ENCODE assay signal across 1 cellular context in the genomic region with DNA sequence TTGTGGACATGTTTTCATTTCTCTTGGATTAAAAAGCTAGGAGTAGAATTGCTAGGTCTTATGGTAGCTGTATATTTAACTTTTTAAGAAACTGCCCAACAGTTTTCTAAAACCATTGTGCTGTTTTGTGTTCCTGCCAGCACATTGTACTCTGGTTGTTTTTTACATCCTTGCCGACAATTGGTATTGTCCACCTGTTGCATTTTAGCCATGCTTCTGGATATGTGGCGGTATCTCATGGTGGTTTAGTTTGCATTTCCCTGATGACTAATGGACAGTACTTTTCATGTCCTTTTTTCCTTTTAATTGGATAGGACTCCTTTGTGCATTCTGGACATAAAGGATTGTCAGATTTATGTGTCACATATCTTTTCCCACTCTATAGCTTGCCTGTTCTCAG.
TF ChIP-seq lines count a peak whose summit lies in the region.

No MANE protein-coding gene starts in this region.

TF ChIP-seq in endothelial cell of umbilical vein, 7 proteins besides CTCF, POLR2A, EP300 and RAD21:
- TF ChIP-seq EZH2 (IDR thresholded peaks at IDR 0.05; ENCODE audit: borderline replicate concordance, low read depth, low read length, severe bottlenecking) (no peak), GATA2 (IDR thresholded peaks at IDR 0.05; ENCODE audit: insufficient read depth, insufficient read length, low read depth, low read length) (no peak), JUN (IDR thresholded peaks at IDR 0.05; ENCODE audit: borderline replicate concordance, insufficient read depth, insufficient read length, low read depth) (no peak), POLR2AphosphoS5 (IDR thresholded peaks at IDR 0.05; ENCODE audit: insufficient read depth, low read depth, low read length) (no peak), FOS (IDR thresholded peaks at IDR 0.05; ENCODE audit: borderline replicate concordance, insufficient read depth, low read length) (no peak), MYC (IDR thresholded peaks at IDR 0.05; ENCODE audit: low read depth, low read length) (no peak)
- TF ChIP-seq, protein P1, sequence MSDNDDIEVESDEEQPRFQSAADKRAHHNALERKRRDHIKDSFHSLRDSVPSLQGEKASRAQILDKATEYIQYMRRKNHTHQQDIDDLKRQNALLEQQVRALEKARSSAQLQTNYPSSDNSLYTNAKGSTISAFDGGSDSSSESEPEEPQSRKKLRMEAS (IDR thresholded peaks at IDR 0.05; ENCODE audit: insufficient read depth, insufficient read length), result no peak
